ENCODE assay signal across 12 cellular contexts in the genomic region with DNA sequence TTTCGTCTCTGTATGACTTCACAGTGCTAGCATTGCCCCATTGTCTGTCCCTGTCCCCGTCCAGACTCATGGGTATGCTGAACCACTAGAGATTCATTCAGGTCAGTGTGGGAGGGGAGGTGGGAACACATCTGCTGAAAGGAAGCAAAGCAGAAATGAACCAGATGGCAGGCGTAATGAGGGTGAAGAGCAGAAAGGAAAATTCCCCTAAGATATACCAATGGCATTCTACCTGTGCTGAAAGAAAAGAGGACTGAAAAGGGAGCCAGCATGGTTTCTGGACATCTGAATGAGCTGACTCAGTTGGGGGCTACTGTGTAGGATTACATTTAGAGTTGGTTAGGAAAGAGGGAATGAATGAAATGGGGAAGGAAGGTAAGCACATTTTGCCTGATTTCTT.
DNase-seq lines count a peak whose midpoint lies in the region; ATAC-seq and TF ChIP-seq lines count a peak whose summit lies in the region.
"Had no signal": no experiment of that assay in that cellular context is flagged by ENCODE, and none has a peak within 500 bp of the region (broad histone marks: within the 10 kb centered on the region; RNA-seq: fewer than 3 reads in every experiment).

No MANE protein-coding gene starts in this region.

- H3K27ac ChIP-seq in GM23338 (ENCODE audit: low read depth) (no peak overlapping the region), neural progenitor cell (peak overlapping the region; percentile 59), foreskin keratinocyte (no peak overlapping the region), transverse colon (no peak overlapping the region)

- 66 to 78% methylated on average over 2 to 3 of the region's 3 CpGs for WGBS in transverse colon (ENCODE audit: low coverage in 1 of 2), 2 donors

- 0 out of 2 replicates have a peak overlapping the region, but pooled peaks have one; percentile 8 for H3K4me2 ChIP-seq in GM23338
- H3K4me2 ChIP-seq in neural progenitor cell, result peak overlapping the region; percentile 39

- H3K36me3 Mint-ChIP-seq in GM23338 (ENCODE audit: low read depth) (no peaks in the 10 kb centered on the region), neural progenitor cell (no peaks in the 10 kb centered on the region)

- H3K9me2 ChIP-seq in GM23338 (ENCODE audit: insufficient read depth), result no peaks in the 10 kb centered on the region

- H3K4me1 Mint-ChIP-seq in GM23338 (peaks cover 32% of the 10 kb centered on the region), neural progenitor cell (peaks cover 18% of the 10 kb centered on the region)

- no peaks in the 10 kb centered on the region for H3K27me3 ChIP-seq in GM23338 (ENCODE audit: insufficient read depth)
- no peaks in the 10 kb centered on the region for H3K27me3 ChIP-seq in neural progenitor cell
- no peaks in the 10 kb centered on the region for H3K27me3 ChIP-seq in foreskin keratinocyte
- H3K27me3 ChIP-seq in transverse colon, result no peaks in the 10 kb centered on the region

- H3K9me3 ChIP-seq in neural progenitor cell (ENCODE audit: low read depth), result no peaks in the 10 kb centered on the region
- no peaks in the 10 kb centered on the region for H3K9me3 ChIP-seq in transverse colon
- H3K9me3 ChIP-seq: Caco-2 had no signal

- H3F3A ChIP-seq in GM23338 (replicated peaks; ENCODE audit: low read depth), result no peaks in the 10 kb centered on the region
- H3F3A ChIP-seq in neural progenitor cell (ENCODE audit: low read depth), result peaks cover 19% of the 10 kb centered on the region

- H3K9ac ChIP-seq in neural progenitor cell, result no peak overlapping the region

- H3K4me1 ChIP-seq in GM23338 (ENCODE audit: insufficient read depth) (peaks cover 25% of the 10 kb centered on the region), neural progenitor cell (peaks cover 27% of the 10 kb centered on the region), foreskin keratinocyte (no peaks in the 10 kb centered on the region), transverse colon (no peaks in the 10 kb centered on the region)
- H3K4me1 ChIP-seq: Caco-2 had no signal

- ATAC-seq in GM23338 (peak; percentile 98), foreskin keratinocyte (no peak)
- ATAC-seq: HCT116 had no signal

- DNase-seq in GM23338 (ENCODE audit: low spot score) (peak; percentile 39), NCI-H524 (lab: John Stamatoyannopoulos, UW) (peak; percentile 64 to 80), iPS DF 19.7 (ENCODE audit: low read depth, low spot score) (peak; percentile 38), neural progenitor cell (ENCODE audit: low spot score) (peak; percentile 53), foreskin keratinocyte (no peak), transverse colon (no peak), COLO829 (ENCODE audit: low spot score) (no peak)
- DNase-seq: Caco-2, DMS53, NCI-H187, NCI-H446 treated with DMSO at 0.1 percent for 48 hours had no signal

- H3K27ac Mint-ChIP-seq in GM23338 (peak overlapping the region; percentile 78), neural progenitor cell (peak overlapping the region; percentile 65)

- in situ Hi-C loops in transverse colon (cut with MboI; ENCODE audit: low pct_ligation_motif_present in 1 of 4, low pct_unique_long_range_greater_than_20kb in 1 of 4, low sequenced_read_pairs in 3 of 4), result no loop called here

- H3K79me2 ChIP-seq in GM23338 (replicated peaks; ENCODE audit: insufficient read depth) (no peaks in the 10 kb centered on the region), neural progenitor cell (ENCODE audit: low read depth) (no peaks in the 10 kb centered on the region)

- TF ChIP-seq EP300 in transverse colon (IDR thresholded peaks at IDR 0.05; ENCODE audit: low read depth), result no peak

- H3K9me3 Mint-ChIP-seq in GM23338 (no peaks in the 10 kb centered on the region), neural progenitor cell (no peaks in the 10 kb centered on the region)

- peak overlapping the region; percentile 39; the same call in 1 of the 2 replicates for H2AFZ ChIP-seq in GM23338
- H2AFZ ChIP-seq in neural progenitor cell (replicated peaks), result no peak overlapping the region

- TF ChIP-seq CTCF in GM23338 (conservative IDR thresholded peaks at IDR 0.05; ENCODE audit: low read depth in 2 of 2), result no peak
- TF ChIP-seq CTCF in neural progenitor cell (IDR thresholded peaks at IDR 0.05), result no peak
- no peak for TF ChIP-seq CTCF in foreskin keratinocyte (conservative IDR thresholded peaks at IDR 0.05)
- TF ChIP-seq CTCF in transverse colon (IDR thresholded peaks at IDR 0.05), result no peak

- H3K4me3 ChIP-seq in GM23338, result no peak overlapping the region
- no peak overlapping the region for H3K4me3 ChIP-seq in neural progenitor cell
- no peak overlapping the region for H3K4me3 ChIP-seq in transverse colon

- H3K27me3 Mint-ChIP-seq in GM23338 (ENCODE audit: insufficient read depth, low read depth, poor library complexity) (no peaks in the 10 kb centered on the region), neural progenitor cell (ENCODE audit: insufficient read depth, low read depth) (no peaks in the 10 kb centered on the region)

- H3K36me3 ChIP-seq in GM23338 (ENCODE audit: insufficient read depth), result no peaks in the 10 kb centered on the region
- no peaks in the 10 kb centered on the region for H3K36me3 ChIP-seq in neural progenitor cell
- H3K36me3 ChIP-seq in transverse colon, result no peaks in the 10 kb centered on the region

- H3K4me3 Mint-ChIP-seq in GM23338, result no peak overlapping the region
- H3K4me3 Mint-ChIP-seq in neural progenitor cell, result no peak overlapping the region

- intact Hi-C loops in transverse colon (cut with DNase I; ENCODE audit: low total_unique reads), result no loop called here

- H4K20me1 ChIP-seq in GM23338 (replicated peaks; ENCODE audit: insufficient read depth) (no peaks in the 10 kb centered on the region), neural progenitor cell (ENCODE audit: low read depth) (no peaks in the 10 kb centered on the region)

- no peak for TF ChIP-seq POLR2A in transverse colon (IDR thresholded peaks at IDR 0.05)

TF ChIP-seq in GM23338, 12 proteins besides CTCF, POLR2A, EP300 and RAD21 (continues in another document):
- TF ChIP-seq CREB1 (CRISPR knock-in tag; IDR thresholded peaks at IDR 0.05; ENCODE audit: low read depth) (no peak), STAT1 (IDR thresholded peaks at IDR 0.05; ENCODE audit: unreplicated experiment) (no peak), POLR2AphosphoS5 (IDR thresholded peaks at IDR 0.05; ENCODE audit: low read depth) (no peak), ZNF462 (CRISPR knock-in tag; IDR thresholded peaks at IDR 0.05) (peak; percentile 75; the same call in 1 of the 2 replicates)

Comparison
In these comparisons a context has a peak if more than half of its experiments do, and no peak if none do; other contexts are left out.
1. DNase-seq: peak in GM23338 (single experiment), NCI-H524 (2 of 2), iPS DF 19.7 (single experiment) and neural progenitor cell (single experiment); none in foreskin keratinocyte (0 of 2), transverse colon (single experiment) and COLO829 (single experiment).